12 cellular contexts compared by ENCODE assay signal in the genomic region with DNA sequence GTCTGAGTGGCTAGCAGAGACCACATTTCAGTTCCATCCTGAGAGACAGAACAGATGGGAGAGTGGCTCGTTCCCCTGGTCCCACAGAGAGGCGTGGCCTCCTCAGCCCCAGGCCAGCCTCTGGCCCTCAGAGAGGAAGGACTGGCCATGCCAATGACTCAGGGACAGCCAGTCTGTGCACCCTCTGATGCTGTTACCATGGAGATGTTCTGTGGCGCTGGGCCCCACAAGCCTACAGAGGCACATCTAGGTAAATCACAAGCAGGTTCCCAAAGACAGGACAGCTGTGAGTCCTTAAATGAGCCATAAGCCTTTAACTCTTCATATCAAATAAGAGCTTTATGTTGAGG. TPM values are rescaled to one million over a fixed set of nuclear protein-coding genes. Genes with fewer than 3 reads are reported as not detected.
A peak's percentile ranks its signal among the peaks of the same experiment; 100 is the strongest.
DNase-seq lines count a peak whose midpoint lies in the region; ATAC-seq and TF ChIP-seq lines count a peak whose summit lies in the region.
"Had no signal": no experiment of that assay in that cellular context is flagged by ENCODE, and none has a peak within 500 bp of the region (broad histone marks: within the 10 kb centered on the region; RNA-seq: fewer than 3 reads in every experiment).

No MANE protein-coding gene starts in this region.

- peak overlapping the region; percentile 64 for H3K27ac ChIP-seq in angular gyrus (ENCODE audit: low read depth, low read length)
- H3K27ac ChIP-seq: upper lobe of left lung had no signal

- H3K9me3 Mint-ChIP-seq in activated naive CD8-positive, alpha-beta T cell treated with anti-CD3 and anti-CD28 coated beads, Interleukin-2, amount 10 ng/mL, durations not matched to agents 7 days and 5 days = no peaks in the 10 kb centered on the region
- H3K9me3 Mint-ChIP-seq in activated naive CD8-positive, alpha-beta T cell treated with anti-CD3 and anti-CD28 coated beads for 36 hours = no peaks in the 10 kb centered on the region
- H3K9me3 Mint-ChIP-seq in type B pancreatic cell = no peaks in the 10 kb centered on the region
- H3K9me3 Mint-ChIP-seq: activated B cell treated with CpG ODN at 0.5 μM for 24 hours; CD4-positive, alpha-beta memory T cell; IgD-negative memory B cell had no signal

- ATAC-seq in activated naive CD8-positive, alpha-beta T cell treated with anti-CD3 and anti-CD28 coated beads, Interleukin-2, amount 10 ng/mL, durations not matched to agents 7 days and 5 days (ENCODE audit: low read depth) = no peak

- H3K36me3 Mint-ChIP-seq in activated naive CD8-positive, alpha-beta T cell treated with anti-CD3 and anti-CD28 coated beads, Interleukin-2, amount 10 ng/mL, durations not matched to agents 7 days and 5 days = peaks cover 1% of the 10 kb centered on the region
- H3K36me3 Mint-ChIP-seq in activated naive CD8-positive, alpha-beta T cell treated with anti-CD3 and anti-CD28 coated beads for 36 hours = no peaks in the 10 kb centered on the region
- no peaks in the 10 kb centered on the region for H3K36me3 Mint-ChIP-seq in type B pancreatic cell
- H3K36me3 Mint-ChIP-seq: CD4-positive, alpha-beta memory T cell; IgD-negative memory B cell had no signal

- peak overlapping the region; percentile 55 for H3K27ac Mint-ChIP-seq in activated naive CD8-positive, alpha-beta T cell treated with anti-CD3 and anti-CD28 coated beads, Interleukin-2, amount 10 ng/mL, durations not matched to agents 7 days and 5 days
- H3K27ac Mint-ChIP-seq in activated naive CD8-positive, alpha-beta T cell treated with anti-CD3 and anti-CD28 coated beads for 36 hours = no peak overlapping the region
- peak overlapping the region; percentile 77 for H3K27ac Mint-ChIP-seq in type B pancreatic cell
- H3K27ac Mint-ChIP-seq: activated B cell treated with CpG ODN at 0.5 μM for 24 hours had no signal

- no peak for TF ChIP-seq CTCF in type B pancreatic cell (conservative IDR thresholded peaks at IDR 0.05)

- no peak for DNase-seq in activated naive CD8-positive, alpha-beta T cell treated with anti-CD3 and anti-CD28 coated beads, Interleukin-2, amount 10 ng/mL, durations not matched to agents 7 days and 5 days
- DNase-seq in activated naive CD8-positive, alpha-beta T cell treated with anti-CD3 and anti-CD28 coated beads for 36 hours = no peak
- peak; percentile 59 for DNase-seq in left kidney (ENCODE audit: low read depth, low spot score)
- DNase-seq in type B pancreatic cell (ENCODE audit: extremely low spot score, unreplicated experiment) = peak; percentile 40
- no peak for DNase-seq in stimulated activated CD4-positive, alpha-beta T cell treated with anti-CD3 and anti-CD28 coated beads, Interleukin-4, amount 100 ng/mL, for 4 hours
- no peak for DNase-seq in stimulated activated CD4-positive, alpha-beta T cell treated with anti-CD3 and anti-CD28 coated beads, Interleukin-1b, Interleukin-23, amount 100 ng/mL, for 48 hours
- no peak for DNase-seq in NCI-H2029 treated with DMSO at 0.1 percent for 48 hours (lab: John Stamatoyannopoulos, UW)
- DNase-seq: activated B cell treated with CpG ODN at 0.5 μM for 24 hours had no signal

- H3K4me1 Mint-ChIP-seq in activated naive CD8-positive, alpha-beta T cell treated with anti-CD3 and anti-CD28 coated beads, Interleukin-2, amount 10 ng/mL, durations not matched to agents 7 days and 5 days = peaks cover 15% of the 10 kb centered on the region
- H3K4me1 Mint-ChIP-seq in activated naive CD8-positive, alpha-beta T cell treated with anti-CD3 and anti-CD28 coated beads for 36 hours = peaks cover 12% of the 10 kb centered on the region
- H3K4me1 Mint-ChIP-seq in type B pancreatic cell (ENCODE audit: unreplicated experiment) = peaks cover 51% of the 10 kb centered on the region

- no peaks in the 10 kb centered on the region for H3K27me3 Mint-ChIP-seq in activated naive CD8-positive, alpha-beta T cell treated with anti-CD3 and anti-CD28 coated beads, Interleukin-2, amount 10 ng/mL, durations not matched to agents 7 days and 5 days
- no peaks in the 10 kb centered on the region for H3K27me3 Mint-ChIP-seq in activated naive CD8-positive, alpha-beta T cell treated with anti-CD3 and anti-CD28 coated beads for 36 hours
- no peaks in the 10 kb centered on the region for H3K27me3 Mint-ChIP-seq in type B pancreatic cell
- H3K27me3 Mint-ChIP-seq: activated B cell treated with CpG ODN at 0.5 μM for 24 hours; CD4-positive, alpha-beta memory T cell; IgD-negative memory B cell had no signal

- no peak overlapping the region for H3K4me3 Mint-ChIP-seq in activated naive CD8-positive, alpha-beta T cell treated with anti-CD3 and anti-CD28 coated beads, Interleukin-2, amount 10 ng/mL, durations not matched to agents 7 days and 5 days
- no peak overlapping the region for H3K4me3 Mint-ChIP-seq in activated naive CD8-positive, alpha-beta T cell treated with anti-CD3 and anti-CD28 coated beads for 36 hours
- peak overlapping the region; percentile 28 for H3K4me3 Mint-ChIP-seq in type B pancreatic cell
- H3K4me3 Mint-ChIP-seq: CD4-positive, alpha-beta memory T cell; IgD-negative memory B cell had no signal

- POLR2A ChIA-PET in activated naive CD8-positive, alpha-beta T cell treated with anti-CD3 and anti-CD28 coated beads, Interleukin-2, amount 10 ng/mL, durations not matched to agents 7 days and 5 days (lab: Charles Lee) = no interaction called here

RNA-seq across cellular contexts. Expression of a gene that starts 40.8 kb away (rescaled TPM):
- 10 to 100 TPM; 18.1 to 18.2 TPM for total RNA-seq in activated naive CD8-positive, alpha-beta T cell treated with anti-CD3 and anti-CD28 coated beads, Interleukin-2, amount 10 ng/mL, durations not matched to agents 7 days and 5 days
- total RNA-seq in activated naive CD8-positive, alpha-beta T cell treated with anti-CD3 and anti-CD28 coated beads for 36 hours = 1 to 10 TPM; 6.5 to 7.6 TPM
- 9.0 and 10.9 TPM in 2 replicates for total RNA-seq in type B pancreatic cell (ENCODE audit: low replicate concordance)

RNA-seq across cellular contexts. Expression of a gene that starts 44.3 kb away (rescaled TPM):
- total RNA-seq in activated naive CD8-positive, alpha-beta T cell treated with anti-CD3 and anti-CD28 coated beads, Interleukin-2, amount 10 ng/mL, durations not matched to agents 7 days and 5 days = not detected
- not detected for total RNA-seq in activated naive CD8-positive, alpha-beta T cell treated with anti-CD3 and anti-CD28 coated beads for 36 hours
- not detected in 2 replicates for total RNA-seq in type B pancreatic cell (ENCODE audit: low replicate concordance)
- total RNA-seq: activated B cell treated with CpG ODN at 0.5 μM for 24 hours; CD4-positive, alpha-beta memory T cell had no signal

Comparison
In these comparisons a context has a peak if more than half of its experiments do, and no peak if none do; other contexts are left out.
1. DNase-seq: peak in left kidney (single experiment) and type B pancreatic cell (single experiment); none in activated naive CD8-positive, alpha-beta T cell treated with anti-CD3 and anti-CD28 coated beads, Interleukin-2, amount 10 ng/mL, durations not matched to agents 7 days and 5 days (single experiment), activated naive CD8-positive, alpha-beta T cell treated with anti-CD3 and anti-CD28 coated beads for 36 hours (single experiment), stimulated activated CD4-positive, alpha-beta T cell treated with anti-CD3 and anti-CD28 coated beads, Interleukin-4, amount 100 ng/mL, for 4 hours (0 of 2), stimulated activated CD4-positive, alpha-beta T cell treated with anti-CD3 and anti-CD28 coated beads, Interleukin-1b, Interleukin-23, amount 100 ng/mL, for 48 hours (single experiment) and NCI-H2029 treated with DMSO at 0.1 percent for 48 hours (single experiment).